ENCODE assay signal across 1 cellular context in genomic region chr17:61382796-61383688, GRCh38.
TF ChIP-seq lines count a peak whose summit lies in the region.

No MANE protein-coding gene starts in this region.

TF ChIP-seq in IMR-90, 13 proteins besides CTCF, POLR2A, EP300 and RAD21 (continued from another document):
- TF ChIP-seq ELK1 (IDR thresholded peaks at IDR 0.05; ENCODE audit: borderline replicate concordance, low read depth, low read length) (no peak), USF2 (IDR thresholded peaks at IDR 0.05; ENCODE audit: low read depth, low read length) (no peak), SMC3 (IDR thresholded peaks at IDR 0.05; ENCODE audit: low read depth, low read length) (no peak), MXI1 (IDR thresholded peaks at IDR 0.05; ENCODE audit: borderline replicate concordance, low read depth, low read length) (no peak)
